14 cellular contexts compared by ENCODE assay signal in genomic region chr2:46565364-46565763, GRCh38.
"Had no signal": no experiment of that assay in that cellular context is flagged by ENCODE, and none has a peak within 500 bp of the region (broad histone marks: within the 10 kb centered on the region; RNA-seq: fewer than 3 reads in every experiment).

No MANE protein-coding gene starts in this region.

- H3K9ac ChIP-seq: parathyroid adenoma had no signal

- H2AFZ ChIP-seq: parathyroid adenoma had no signal

- H3K27me3 Mint-ChIP-seq: activated T-helper 17 cell treated with anti-CD3 and anti-CD28 coated beads, Interleukin-2, amount 50 U/mL, for 72 hours had no signal

- ATAC-seq: activated T-helper 17 cell treated with anti-CD3 and anti-CD28 coated beads, Interleukin-2, amount 50 U/mL, for 72 hours had no signal

- H3K27ac Mint-ChIP-seq: activated naive CD4-positive, alpha-beta T cell treated with anti-CD3 and anti-CD28 coated beads for 36 hours; activated T-helper 17 cell treated with anti-CD3 and anti-CD28 coated beads, Interleukin-2, amount 50 U/mL, for 72 hours had no signal

- DNase-seq: activated CD4-positive, alpha-beta T cell treated with anti-CD3 and anti-CD28 coated beads, Interleukin-2, amount 50 U/mL, for 1 hour; activated naive CD4-positive, alpha-beta T cell treated with anti-CD3 and anti-CD28 coated beads for 36 hours; activated T-cell treated with anti-CD3 and anti-CD28 coated beads for 4 hours; adrenal gland; central memory CD4-positive, alpha-beta T cell; effector CD4-positive, alpha-beta T cell; foreskin melanocyte; retina; stimulated activated CD4-positive, alpha-beta T cell treated with anti-CD3 and anti-CD28 coated beads, Interleukin-4, amount 100 ng/mL, for 4 hours had no signal

- H3K27me3 ChIP-seq: adrenal gland, tibial nerve had no signal

- H3K9me3 Mint-ChIP-seq: activated naive CD4-positive, alpha-beta T cell treated with anti-CD3 and anti-CD28 coated beads for 36 hours; activated T-helper 17 cell treated with anti-CD3 and anti-CD28 coated beads, Interleukin-2, amount 50 U/mL, for 72 hours had no signal

- H3K27ac ChIP-seq: adrenal gland, parathyroid adenoma, skin epidermis had no signal

- H3K4me3 Mint-ChIP-seq: activated naive CD4-positive, alpha-beta T cell treated with anti-CD3 and anti-CD28 coated beads for 36 hours; activated T-helper 17 cell treated with anti-CD3 and anti-CD28 coated beads, Interleukin-2, amount 50 U/mL, for 72 hours had no signal

- H3K9me3 ChIP-seq: adrenal gland, tibial nerve had no signal

- H3K4me3 ChIP-seq: adrenal gland, coronary artery, skin epidermis, tibial nerve had no signal

- H3K4me1 ChIP-seq: parathyroid adenoma had no signal
